Comparison of ENCODE assay signal across 17 cellular contexts in the genomic region with DNA sequence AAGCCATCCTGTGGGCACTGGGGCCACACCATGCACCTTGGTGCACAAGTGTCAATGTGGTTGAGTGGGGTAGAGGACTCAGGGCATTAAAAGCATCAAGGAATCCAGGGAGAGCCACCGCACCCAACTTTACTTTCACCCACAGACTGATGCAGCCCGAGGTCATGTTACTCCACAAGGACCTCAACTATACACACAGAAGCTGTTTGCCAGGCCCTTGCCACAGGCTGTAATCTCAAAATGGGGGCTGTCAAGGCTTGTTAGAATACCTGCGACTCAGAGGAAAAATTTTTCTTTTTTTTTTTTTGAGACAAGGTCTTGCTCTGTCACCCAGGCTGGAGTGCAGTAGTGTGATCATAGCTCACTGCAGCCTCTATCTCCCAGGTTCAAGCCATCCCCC. TPM values are rescaled to one million over a fixed set of nuclear protein-coding genes. Genes with fewer than 3 reads are reported as not detected.
DNase-seq lines count a peak whose midpoint lies in the region; FAIRE-seq and TF ChIP-seq lines count a peak whose summit lies in the region.
"Had no signal": no experiment of that assay in that cellular context is flagged by ENCODE, and none has a peak within 500 bp of the region (broad histone marks: within the 10 kb centered on the region; RNA-seq: fewer than 3 reads in every experiment).

No MANE protein-coding gene starts in this region.

- intact Hi-C loops in A673 (cut with micrococcal nuclease; ENCODE audit: unreplicated experiment), result no loop called here

- DNase-seq in H4 (ENCODE audit: low spot score), result peak; percentile 44
- DNase-seq in bronchial epithelial cell (ENCODE audit: low read depth), result peak; percentile 48
- DNase-seq in myocyte (ENCODE audit: low read depth), result peak; percentile 36
- no peak for DNase-seq in urothelium cell line (ENCODE audit: low spot score)
- no peak for DNase-seq in NCI-H2081 (lab: John Stamatoyannopoulos, UW)
- DNase-seq in A673 (ENCODE audit: low spot score), result no peak
- DNase-seq: ACHN; BE2C; C1 segment of cervical spinal cord; CD4-positive, CD25-positive, alpha-beta regulatory T cell; CD8-positive, alpha-beta memory T cell; COR-L47 had no signal

- CTCF ChIA-PET in A673 (lab: Charles Lee), result no interaction called here

- no peak overlapping the region for H3K27ac ChIP-seq in A673 (ENCODE audit: low read depth, low read length, poor library complexity, severe bottlenecking)

- TF ChIP-seq CTCF in bronchial epithelial cell (IDR thresholded peaks at IDR 0.05; ENCODE audit: insufficient read depth, low read length, severe bottlenecking) (no peak), A673 (conservative IDR thresholded peaks at IDR 0.05; ENCODE audit: low read depth, low read length) (no peak)

- H3K4me3 ChIP-seq in bronchial epithelial cell (ENCODE audit: low read depth, low read length), result no peak overlapping the region
- H3K4me3 ChIP-seq in A673 (ENCODE audit: low read depth, low read length, poor library complexity, severe bottlenecking), result no peak overlapping the region
- H3K4me3 ChIP-seq: HAP-1 had no signal

- no peaks in the 10 kb centered on the region for H3K9me3 ChIP-seq in A673 (ENCODE audit: low read depth, low read length, poor library complexity, severe bottlenecking)
- H3K9me3 ChIP-seq: BE2C, HAP-1 had no signal

- H3K4me1 ChIP-seq in A673 (ENCODE audit: insufficient read depth, low read length, poor library complexity, severe bottlenecking), result no peaks in the 10 kb centered on the region
- H3K4me1 ChIP-seq: BE2C, HAP-1 had no signal

- no peaks in the 10 kb centered on the region for H3K27me3 ChIP-seq in bronchial epithelial cell (ENCODE audit: control insufficient read depth, insufficient read depth, low read length)
- no peaks in the 10 kb centered on the region for H3K27me3 ChIP-seq in A673 (replicated peaks; ENCODE audit: insufficient read depth, low read depth, low read length, poor library complexity)
- H3K27me3 ChIP-seq: BE2C had no signal

- BruUV-seq in A673 (replicated peaks; lab: Mats Ljungman, UMichigan), result no TSS peak

- no peaks in the 10 kb centered on the region for H3K36me3 ChIP-seq in bronchial epithelial cell (ENCODE audit: control insufficient read depth, insufficient read depth, low read length)
- no peaks in the 10 kb centered on the region for H3K36me3 ChIP-seq in A673 (ENCODE audit: insufficient read depth, low read length, poor library complexity, severe bottlenecking)
- H3K36me3 ChIP-seq: BE2C, HAP-1 had no signal

- no peak for FAIRE-seq in bronchial epithelial cell (lab: Jason Lieb, UNC)
- FAIRE-seq in urothelium cell line (lab: Jason Lieb, UNC), result peak; percentile 9
- FAIRE-seq: G401.6, GM12891, GM19239, H1 had no signal

- POLR2A ChIA-PET in A673 (lab: Charles Lee; ENCODE audit: low non-redundant PET), result no interaction called here

RNA-seq across cellular contexts. Expression of gene KCTD7, which starts 26.5 kb away (rescaled TPM):
- 7.1 and 9.6 TPM in 2 replicates for total RNA-seq in H4 (2014; rRNA removed; shearing (Covaris generic))
- total RNA-seq in bronchial epithelial cell (3.2 and 5.0 TPM in 2 replicates), myocyte (19.7 and 25.8 TPM in 2 replicates), A673 (2021) (10.6 and 13.8 TPM in 2 replicates)
- 34.3 TPM for polyA plus RNA-seq in myocyte (2012)

Comparison
In these comparisons a context has a peak if more than half of its experiments do, and no peak if none do; other contexts are left out.
1. DNase-seq: peak in H4 (single experiment), bronchial epithelial cell (single experiment) and myocyte (single experiment); none in urothelium cell line (single experiment), NCI-H2081 (0 of 2) and A673 (single experiment).